ENCODE assay signal across 16 cellular contexts in genomic region chr2:141137121-141137693, GRCh38.
"Had no signal": no experiment of that assay in that cellular context is flagged by ENCODE, and none has a peak within 500 bp of the region (broad histone marks: within the 10 kb centered on the region; RNA-seq: fewer than 3 reads in every experiment).

No MANE protein-coding gene starts in this region.

- H3K9me3 ChIP-seq: pancreas, stomach, testis, upper lobe of left lung had no signal

- H3K4me1 ChIP-seq: pancreas, stomach, testis, upper lobe of left lung had no signal

- H3K4me3 ChIP-seq: pancreas, stomach, testis, upper lobe of left lung had no signal

- DNase-seq: activated CD4-positive, alpha-beta T cell treated with anti-CD3 and anti-CD28 coated beads, Interleukin-2, amount 50 U/mL, for 48 hours; activated CD4-positive, CD25-positive, alpha-beta regulatory T cell treated with anti-CD3 and anti-CD28 coated beads, Interleukin-2, amount 50 U/mL, for 72 hours; activated effector memory CD4-positive, alpha-beta T cell treated with anti-CD3 and anti-CD28 coated beads, Interleukin-2, amount 50 U/mL, for 16 hours; activated T-cell treated with anti-CD3 and anti-CD28 coated beads, Interleukin-2, amount 50 U/mL, for 48 hours; anterior cingulate cortex; cerebellar nuclear complex; effector CD8-positive, alpha-beta T cell; naive B cell; pancreas; stimulated activated CD4-positive, alpha-beta T cell treated with anti-CD3 and anti-CD28 coated beads, Interleukin-12 subunit alpha, Interleukin-12 subunit beta, amount 100 ng/mL, for 4 hours; stimulated activated CD4-positive, alpha-beta T cell treated with anti-CD3 and anti-CD28 coated beads, Interleukin-2, amount 100 ng/mL, for 24 hours; stomach; SW 1271; testis; upper lobe of left lung had no signal

- H3K36me3 ChIP-seq: pancreas, stomach, upper lobe of left lung had no signal

- H3K27ac ChIP-seq: pancreas, stomach, testis, upper lobe of left lung had no signal

- H3K27me3 ChIP-seq: pancreas, stomach, testis, upper lobe of left lung had no signal

- ATAC-seq: left lobe of liver, pancreas had no signal
